30 cellular contexts compared by ENCODE assay signal in the genomic region with DNA sequence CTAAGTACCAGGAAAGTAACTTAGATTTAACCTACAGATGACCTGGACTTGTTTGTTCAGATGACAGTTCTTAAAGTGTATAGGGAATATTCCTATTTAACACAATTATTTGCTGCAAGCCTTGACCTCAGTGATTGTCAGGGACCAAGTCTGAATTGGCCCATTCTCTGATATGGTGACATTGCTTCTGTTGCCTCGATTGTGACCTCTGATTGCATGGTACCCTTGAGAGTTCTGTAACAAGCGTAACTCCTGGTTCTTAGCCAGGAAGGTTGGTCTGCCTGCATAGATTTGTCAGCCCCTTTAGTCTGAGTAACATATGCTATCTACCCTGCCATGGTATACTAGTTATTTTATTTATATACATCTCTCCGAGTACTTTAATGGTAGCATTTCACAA.
"Had no signal": no experiment of that assay in that cellular context is flagged by ENCODE, and none has a peak within 500 bp of the region (broad histone marks: within the 10 kb centered on the region; RNA-seq: fewer than 3 reads in every experiment).

No MANE protein-coding gene starts in this region.

- H3K4me3 ChIP-seq: neural progenitor cell, ovary, psoas muscle, right lobe of liver, sigmoid colon, suprapubic skin, testis, tibial artery, transverse colon, upper lobe of right lung, uterus had no signal

- H3K4me2 ChIP-seq: neural progenitor cell had no signal

- H3K27ac ChIP-seq: neural progenitor cell, ovary, parathyroid adenoma, psoas muscle, right lobe of liver, sigmoid colon, suprapubic skin, testis, tibial artery, transverse colon, upper lobe of right lung, uterus had no signal

- H3K27ac Mint-ChIP-seq: naive thymus-derived CD8-positive, alpha-beta T cell; natural killer cell treated with Interleukin-12 subunit alpha and Interleukin-12 subunit beta and Interleukin-15 and Interleukin-18, amount 100 ng/mL, for 72 hours; neural progenitor cell; progenitor cell of endocrine pancreas; stimulated activated memory B cell treated with anti-CD40 and anti-IgM and Interleukin-4, amounts not matched to agents 10 μg/mL and 1 μg/mL and 100 μg/mL, for 72 hours; stimulated activated naive CD8-positive, alpha-beta T cell treated with anti-CD3 and anti-CD28 coated beads, Interleukin-15, amount 100 ng/mL, for 72 hours; type B pancreatic cell had no signal

- H3K36me3 Mint-ChIP-seq: naive thymus-derived CD8-positive, alpha-beta T cell; natural killer cell treated with Interleukin-12 subunit alpha and Interleukin-12 subunit beta and Interleukin-15 and Interleukin-18, amount 100 ng/mL, for 72 hours; neural progenitor cell; stimulated activated memory B cell treated with anti-CD40 and anti-IgM and Interleukin-4, amounts not matched to agents 10 μg/mL and 1 μg/mL and 100 μg/mL, for 72 hours; type B pancreatic cell had no signal

- ATAC-seq: naive thymus-derived CD8-positive, alpha-beta T cell; natural killer cell treated with Interleukin-12 subunit alpha and Interleukin-12 subunit beta and Interleukin-15 and Interleukin-18, amount 100 ng/mL, for 72 hours; psoas muscle; right cardiac atrium; right lobe of liver; stimulated activated memory B cell treated with anti-CD40 and anti-IgM and Interleukin-4, amounts not matched to agents 10 μg/mL and 1 μg/mL and 100 μg/mL, for 72 hours; stimulated activated naive CD8-positive, alpha-beta T cell treated with anti-CD3 and anti-CD28 coated beads, Interleukin-15, amount 100 ng/mL, for 72 hours; stimulated activated naive CD8-positive, alpha-beta T cell treated with anti-CD3 and anti-CD28 coated beads, Interleukin-15, Interleukin-2, amounts not matched to agents 100 U/mL and 50 U/mL, for 24 hours; upper lobe of right lung had no signal

- H3K4me1 Mint-ChIP-seq: naive thymus-derived CD8-positive, alpha-beta T cell; neural progenitor cell; stimulated activated memory B cell treated with anti-CD40 and anti-IgM and Interleukin-4, amounts not matched to agents 10 μg/mL and 1 μg/mL and 100 μg/mL, for 72 hours; stimulated activated naive CD8-positive, alpha-beta T cell treated with anti-CD3 and anti-CD28 coated beads, Interleukin-15, amount 100 ng/mL, for 72 hours had no signal

- H3K27me3 Mint-ChIP-seq: naive thymus-derived CD8-positive, alpha-beta T cell; natural killer cell treated with Interleukin-12 subunit alpha and Interleukin-12 subunit beta and Interleukin-15 and Interleukin-18, amount 100 ng/mL, for 72 hours; progenitor cell of endocrine pancreas; stimulated activated memory B cell treated with anti-CD40 and anti-IgM and Interleukin-4, amounts not matched to agents 10 μg/mL and 1 μg/mL and 100 μg/mL, for 72 hours; stimulated activated naive CD8-positive, alpha-beta T cell treated with anti-CD3 and anti-CD28 coated beads, Interleukin-15, amount 100 ng/mL, for 72 hours; type B pancreatic cell had no signal

- H3K9me3 ChIP-seq: ovary, psoas muscle, right lobe of liver, sigmoid colon, suprapubic skin, testis, tibial artery, transverse colon, upper lobe of right lung, uterus had no signal

- H3K4me3 Mint-ChIP-seq: naive thymus-derived CD8-positive, alpha-beta T cell; natural killer cell treated with Interleukin-12 subunit alpha and Interleukin-12 subunit beta and Interleukin-15 and Interleukin-18, amount 100 ng/mL, for 72 hours; neural progenitor cell; stimulated activated memory B cell treated with anti-CD40 and anti-IgM and Interleukin-4, amounts not matched to agents 10 μg/mL and 1 μg/mL and 100 μg/mL, for 72 hours; stimulated activated naive CD8-positive, alpha-beta T cell treated with anti-CD3 and anti-CD28 coated beads, Interleukin-15, amount 100 ng/mL, for 72 hours; type B pancreatic cell had no signal

- DNase-seq: naive thymus-derived CD8-positive, alpha-beta T cell; occipital lobe; ovary; posterior cingulate gyrus; psoas muscle; right cardiac atrium; right lobe of liver; sigmoid colon; small intestine; stimulated activated CD4-positive, alpha-beta T cell treated with anti-CD3 and anti-CD28 coated beads, Interleukin-12 subunit alpha, Interleukin-12 subunit beta, amount 100 ng/mL, for 4 hours; stimulated activated CD4-positive, alpha-beta T cell treated with anti-CD3 and anti-CD28 coated beads, Interleukin-1b, Interleukin-23, amount 100 ng/mL, for 48 hours; stimulated activated CD4-positive, alpha-beta T cell treated with anti-CD3 and anti-CD28 coated beads, Interleukin-4, amount 100 ng/mL, for 1 hour; stimulated activated CD4-positive, alpha-beta T cell treated with anti-CD3 and anti-CD28 coated beads, Interleukin-4, amount 100 ng/mL, for 4 hours; stimulated activated CD8-positive, alpha-beta memory T cell treated with anti-CD3 and anti-CD28 coated beads, Interleukin-4, amount 100 ng/mL, for 48 hours; stimulated activated naive CD4-positive, alpha-beta T cell; stimulated activated naive CD8-positive, alpha-beta T cell treated with anti-CD3 and anti-CD28 coated beads, Interleukin-15, amount 100 ng/mL, for 72 hours; stimulated activated naive CD8-positive, alpha-beta T cell treated with anti-CD3 and anti-CD28 coated beads, Interleukin-15, Interleukin-2, amounts not matched to agents 100 U/mL and 50 U/mL, for 24 hours; substantia nigra; testis; tibial artery; transverse colon; upper lobe of right lung; uterus had no signal

- H3K4me1 ChIP-seq: neural progenitor cell, psoas muscle, right lobe of liver, sigmoid colon, suprapubic skin, testis, tibial artery, transverse colon, upper lobe of right lung, uterus had no signal

- H3K9me3 Mint-ChIP-seq: natural killer cell treated with Interleukin-12 subunit alpha and Interleukin-12 subunit beta and Interleukin-15 and Interleukin-18, amount 100 ng/mL, for 72 hours; neural progenitor cell; stimulated activated naive CD8-positive, alpha-beta T cell treated with anti-CD3 and anti-CD28 coated beads, Interleukin-15, amount 100 ng/mL, for 72 hours; type B pancreatic cell had no signal
